In genomic region chr4:83189631-83190136, GRCh38 we compare ENCODE assay signal across 27 cellular contexts.
DNase-seq lines count a peak whose midpoint lies in the region; ATAC-seq, FAIRE-seq and TF ChIP-seq lines count a peak whose summit lies in the region.
"Had no signal": no experiment of that assay in that cellular context is flagged by ENCODE, and none has a peak within 500 bp of the region (broad histone marks: within the 10 kb centered on the region; RNA-seq: fewer than 3 reads in every experiment).

No MANE protein-coding gene starts in this region.

- TF ChIP-seq CTCF in bronchial epithelial cell (IDR thresholded peaks at IDR 0.05; ENCODE audit: insufficient read depth, low read length, severe bottlenecking): no peak
- TF ChIP-seq CTCF in glutamatergic neuron (IDR thresholded peaks at IDR 0.05; ENCODE audit: partially characterized antibody, unreplicated experiment): no peak

- H3K36me3 ChIP-seq in bronchial epithelial cell (ENCODE audit: control insufficient read depth, insufficient read depth, low read length): no peaks in the 10 kb centered on the region
- no peaks in the 10 kb centered on the region for H3K36me3 ChIP-seq in effector memory CD4-positive, alpha-beta T cell (ENCODE audit: control insufficient read depth, insufficient read depth, low read length)
- H3K36me3 ChIP-seq: gastroesophageal sphincter, spleen, upper lobe of left lung had no signal

- H3K9me3 Mint-ChIP-seq in glutamatergic neuron (ENCODE audit: unreplicated experiment): no peaks in the 10 kb centered on the region
- H3K9me3 Mint-ChIP-seq: activated CD4-positive, alpha-beta memory T cell treated with anti-CD3 and anti-CD28 coated beads, Interleukin-2, amount 10 ng/mL, durations not matched to agents 7 days and 5 days; activated naive CD4-positive, alpha-beta T cell treated with anti-CD3 and anti-CD28 coated beads for 36 hours; mesothelial cell of epicardium; nephron; stimulated activated naive CD8-positive, alpha-beta T cell treated with anti-CD3 and anti-CD28 coated beads, Interleukin-15, Interleukin-2, amounts not matched to agents 100 ng/mL and 50 ng/mL, for 24 hours had no signal

- no peak overlapping the region for H3K4me3 ChIP-seq in bronchial epithelial cell (ENCODE audit: low read depth, low read length)
- no peak overlapping the region for H3K4me3 ChIP-seq in effector memory CD4-positive, alpha-beta T cell (ENCODE audit: insufficient read depth, low read depth, low read length, poor library complexity, severe bottlenecking)
- H3K4me3 ChIP-seq: gastroesophageal sphincter, SK-N-MC, spleen, upper lobe of left lung had no signal

- no peak overlapping the region for H3K27ac ChIP-seq in effector memory CD4-positive, alpha-beta T cell (ENCODE audit: insufficient read depth, low read length, poor library complexity, severe bottlenecking)
- H3K27ac ChIP-seq: gastroesophageal sphincter, SK-N-MC, spleen, upper lobe of left lung had no signal

- no peaks in the 10 kb centered on the region for H3K4me1 ChIP-seq in effector memory CD4-positive, alpha-beta T cell (ENCODE audit: control insufficient read depth, insufficient read depth, low read length, poor library complexity, severe bottlenecking)
- H3K4me1 ChIP-seq: gastroesophageal sphincter, upper lobe of left lung had no signal

- H3K27me3 Mint-ChIP-seq in glutamatergic neuron (ENCODE audit: unreplicated experiment): no peaks in the 10 kb centered on the region
- H3K27me3 Mint-ChIP-seq: stimulated activated naive CD8-positive, alpha-beta T cell treated with anti-CD3 and anti-CD28 coated beads, Interleukin-15, Interleukin-2, amounts not matched to agents 100 ng/mL and 50 ng/mL, for 24 hours had no signal

- H3K27ac Mint-ChIP-seq in glutamatergic neuron (ENCODE audit: unreplicated experiment): no peak overlapping the region
- H3K27ac Mint-ChIP-seq: activated CD4-positive, alpha-beta memory T cell treated with anti-CD3 and anti-CD28 coated beads, Interleukin-2, amount 10 ng/mL, durations not matched to agents 7 days and 5 days; activated naive CD4-positive, alpha-beta T cell treated with anti-CD3 and anti-CD28 coated beads for 36 hours; mesothelial cell of epicardium; nephron; stimulated activated naive CD8-positive, alpha-beta T cell treated with anti-CD3 and anti-CD28 coated beads, Interleukin-15, Interleukin-2, amounts not matched to agents 100 ng/mL and 50 ng/mL, for 24 hours had no signal

- ATAC-seq in left lobe of liver: peak; percentile 98
- no peak for ATAC-seq in HG02981 (IDR thresholded peaks at IDR 0.05; ENCODE audit: unreplicated experiment)
- ATAC-seq: gastroesophageal sphincter, left cardiac atrium had no signal

- H3K27me3 ChIP-seq in bronchial epithelial cell (ENCODE audit: control insufficient read depth, insufficient read depth, low read length): no peaks in the 10 kb centered on the region
- no peaks in the 10 kb centered on the region for H3K27me3 ChIP-seq in effector memory CD4-positive, alpha-beta T cell (replicated peaks; ENCODE audit: control insufficient read depth, insufficient read depth, low read length, poor library complexity, severe bottlenecking)
- H3K27me3 ChIP-seq: gastroesophageal sphincter, spleen, upper lobe of left lung had no signal

- H3K4me1 Mint-ChIP-seq in glutamatergic neuron (ENCODE audit: low read depth, unreplicated experiment): no peaks in the 10 kb centered on the region
- H3K4me1 Mint-ChIP-seq: activated CD4-positive, alpha-beta memory T cell treated with anti-CD3 and anti-CD28 coated beads, Interleukin-2, amount 10 ng/mL, durations not matched to agents 7 days and 5 days; mesothelial cell of epicardium; nephron had no signal

- no peaks in the 10 kb centered on the region for H3K36me3 Mint-ChIP-seq in glutamatergic neuron (ENCODE audit: unreplicated experiment)
- H3K36me3 Mint-ChIP-seq: mesothelial cell of epicardium had no signal

- H3K9me3 ChIP-seq in effector memory CD4-positive, alpha-beta T cell (ENCODE audit: control insufficient read depth, low read length): no peaks in the 10 kb centered on the region
- H3K9me3 ChIP-seq: gastroesophageal sphincter, spleen, upper lobe of left lung had no signal

- no peak overlapping the region for H3K4me3 Mint-ChIP-seq in glutamatergic neuron (ENCODE audit: unreplicated experiment)
- H3K4me3 Mint-ChIP-seq: activated CD4-positive, alpha-beta memory T cell treated with anti-CD3 and anti-CD28 coated beads, Interleukin-2, amount 10 ng/mL, durations not matched to agents 7 days and 5 days; activated naive CD4-positive, alpha-beta T cell treated with anti-CD3 and anti-CD28 coated beads for 36 hours; mesothelial cell of epicardium; nephron; stimulated activated naive CD8-positive, alpha-beta T cell treated with anti-CD3 and anti-CD28 coated beads, Interleukin-15, Interleukin-2, amounts not matched to agents 100 ng/mL and 50 ng/mL, for 24 hours had no signal

- FAIRE-seq in bronchial epithelial cell (lab: Jason Lieb, UNC): peak; percentile 7
- FAIRE-seq: RCC 7860 had no signal

- DNase-seq in ELF-1 (ENCODE audit: low read depth, low spot score) (peak; percentile 18), NCI-H2029 treated with DMSO at 0.1 percent for 48 hours (lab: John Stamatoyannopoulos, UW) (peak; percentile 80), bronchial epithelial cell (ENCODE audit: low read depth) (peak; percentile 46), left lobe of liver (ENCODE audit: low spot score) (no peak), pons (ENCODE audit: low spot score) (no peak), glutamatergic neuron (no peak)
- DNase-seq in effector memory CD4-positive, alpha-beta T cell: no peak
- DNase-seq: activated CD4-positive, alpha-beta memory T cell treated with anti-CD3 and anti-CD28 coated beads, Interleukin-2, amount 10 ng/mL, durations not matched to agents 7 days and 5 days; activated CD4-positive, CD25-positive, alpha-beta regulatory T cell; activated naive CD4-positive, alpha-beta T cell treated with anti-CD3 and anti-CD28 coated beads for 36 hours; activated T-cell treated with anti-CD3 and anti-CD28 coated beads, Interleukin-2, amount 50 U/mL, for 1 hour; caudate nucleus; COR-L47; EL; left cardiac atrium; NCI-H1417 treated with DMSO at 0.1 percent for 48 hours; NK-92 treated with Interleukin-12 subunit alpha and Interleukin-12 subunit beta, amount 100 ng/mL, for 24 hours; spleen; stimulated activated CD4-positive, alpha-beta T cell treated with anti-CD3 and anti-CD28 coated beads, Interleukin-4, amount 100 ng/mL, for 24 hours; upper lobe of left lung had no signal

Comparison
In these comparisons a context has a peak if more than half of its experiments do, and no peak if none do; other contexts are left out.
1. DNase-seq: peak in ELF-1 (single experiment), NCI-H2029 treated with DMSO at 0.1 percent for 48 hours (single experiment) and bronchial epithelial cell (single experiment); none in left lobe of liver (single experiment), effector memory CD4-positive, alpha-beta T cell (0 of 3), pons (single experiment) and glutamatergic neuron (single experiment).